ENCODE assay signal across 31 cellular contexts in the genomic region with DNA sequence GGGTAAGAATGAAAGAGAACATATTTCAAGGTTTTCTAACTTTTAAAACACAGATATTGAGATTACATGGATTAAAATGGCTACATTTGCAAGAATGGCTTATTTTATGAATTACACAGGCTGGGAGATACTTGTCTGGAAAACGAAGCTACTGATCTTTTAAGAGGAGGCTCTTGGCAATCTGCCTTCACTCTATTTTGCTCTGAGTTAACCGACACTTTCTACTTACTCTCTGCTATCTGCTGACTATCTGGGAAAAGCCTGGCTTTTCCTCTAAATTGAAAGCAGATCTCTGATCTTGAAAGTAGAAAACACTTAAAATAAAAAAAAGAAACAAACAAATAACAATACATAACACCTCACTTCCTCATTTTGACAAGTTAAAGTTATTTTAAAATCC.
"Had no signal": no experiment of that assay in that cellular context is flagged by ENCODE, and none has a peak within 500 bp of the region (broad histone marks: within the 10 kb centered on the region; RNA-seq: fewer than 3 reads in every experiment).

No MANE protein-coding gene starts in this region.

- H3K27ac ChIP-seq: adrenal gland, cardiac muscle cell, coronary artery, gastroesophageal sphincter, ovary, right lobe of liver, testis, transverse colon, uterus, VCaP had no signal

- FAIRE-seq: endothelial cell of umbilical vein, keratinocyte, TTC549 had no signal

- H3K4me1 ChIP-seq: adrenal gland, gastroesophageal sphincter, right lobe of liver, testis, transverse colon, uterus had no signal

- H3K9me3 ChIP-seq: adrenal gland, gastroesophageal sphincter, ovary, right lobe of liver, testis, transverse colon, uterus had no signal

- H3K36me3 ChIP-seq: adrenal gland, cardiac muscle cell, gastroesophageal sphincter, ovary, right lobe of liver, transverse colon, uterus had no signal

- DNase-seq: activated CD4-positive, alpha-beta T cell treated with anti-CD3 and anti-CD28 coated beads for 4 hours; activated CD4-positive, alpha-beta T cell treated with anti-CD3 and anti-CD28 coated beads, Interleukin-2, amount 50 U/mL, for 48 hours; activated CD8-positive, alpha-beta memory T cell treated with anti-CD3 and anti-CD28 coated beads, Interleukin-2, amount 50 U/mL, for 4 hours; activated effector memory CD4-positive, alpha-beta T cell treated with anti-CD3 and anti-CD28 coated beads, Interleukin-2, amount 50 U/mL, for 16 hours; activated naive CD4-positive, alpha-beta T cell treated with anti-CD3 and anti-CD28 coated beads for 36 hours; activated naive CD8-positive, alpha-beta T cell treated with anti-CD3 and anti-CD28 coated beads for 36 hours; activated T-cell treated with anti-CD3 and anti-CD28 coated beads, Interleukin-2, amount 50 U/mL, for 1 hour; adrenal gland; aorta; cerebellar nuclear complex; effector memory CD8-positive, alpha-beta T cell; hippocampal formation; left colon; mammary epithelial cell; naive B cell; nephron progenitor cell; right lobe of liver; stimulated activated CD4-positive, alpha-beta T cell treated with anti-CD3 and anti-CD28 coated beads, Interleukin-12 subunit alpha, Interleukin-12 subunit beta, amount 100 ng/mL, for 4 hours; stimulated activated CD4-positive, alpha-beta T cell treated with anti-CD3 and anti-CD28 coated beads, Interleukin-4, amount 100 ng/mL, for 1 hour; stimulated activated naive CD8-positive, alpha-beta T cell treated with anti-CD3 and anti-CD28 coated beads, Interleukin-15, Interleukin-2, amounts not matched to agents 100 U/mL and 50 U/mL, for 24 hours; testis; transverse colon; uterus had no signal

- H3K4me3 ChIP-seq: adrenal gland, cardiac muscle cell, coronary artery, gastroesophageal sphincter, ovary, right lobe of liver, testis, transverse colon, uterus had no signal

- H3K27me3 ChIP-seq: adrenal gland, cardiac muscle cell, gastroesophageal sphincter, ovary, right lobe of liver, testis, transverse colon, uterus had no signal
